In the genomic region with DNA sequence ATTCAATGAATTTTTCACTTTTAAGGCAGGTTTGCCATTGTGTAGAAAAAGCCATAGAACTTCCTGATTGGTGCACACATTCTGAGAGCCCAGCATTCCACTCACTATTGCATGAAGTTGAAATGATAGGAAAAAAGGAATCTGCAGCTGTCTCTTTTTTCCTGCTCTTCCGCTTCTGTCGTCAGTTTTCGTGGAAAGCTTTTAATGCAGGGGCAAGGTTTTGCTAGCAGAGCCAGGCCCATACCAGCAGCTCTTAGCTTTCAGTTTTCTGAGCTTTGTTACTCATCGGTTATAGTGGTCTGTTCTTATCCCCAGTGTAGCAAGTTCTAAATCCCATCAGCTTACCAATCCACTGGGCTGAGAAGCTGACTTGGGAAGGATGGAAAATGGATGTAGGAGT, we compare ENCODE assay signal across 23 cellular contexts.
"Had no signal": no experiment of that assay in that cellular context is flagged by ENCODE, and none has a peak within 500 bp of the region (broad histone marks: within the 10 kb centered on the region; RNA-seq: fewer than 3 reads in every experiment).

No MANE protein-coding gene starts in this region.

- H3K27ac ChIP-seq: neutrophil, pancreas, psoas muscle, right lobe of liver, sigmoid colon, skin epidermis, stomach, thoracic aorta, thyroid gland, tibial nerve, upper lobe of right lung, uterus had no signal

- H3K36me3 ChIP-seq: neutrophil, pancreas, right lobe of liver, sigmoid colon, stomach, thoracic aorta, thyroid gland, tibial nerve, upper lobe of right lung, uterus had no signal

- H3K27me3 ChIP-seq: neutrophil, pancreas, right lobe of liver, sigmoid colon, stomach, thyroid gland, tibial nerve, uterus had no signal

- H3K4me3 ChIP-seq: pancreas, psoas muscle, right lobe of liver, sigmoid colon, skin epidermis, stomach, thoracic aorta, thyroid gland, tibial nerve, upper lobe of right lung, uterus had no signal

- H3K4me1 ChIP-seq: pancreas, psoas muscle, right lobe of liver, thyroid gland, upper lobe of right lung, uterus had no signal

- H3K9me3 ChIP-seq: neutrophil, pancreas, psoas muscle, right lobe of liver, sigmoid colon, stomach, thoracic aorta, thyroid gland, tibial nerve, upper lobe of right lung, uterus had no signal

- DNase-seq: naive B cell; naive thymus-derived CD8-positive, alpha-beta T cell; nephron progenitor cell; nucleus accumbens; pancreas; psoas muscle; right cardiac atrium; right lobe of liver; sigmoid colon; stimulated activated CD4-positive, alpha-beta T cell treated with anti-CD3 and anti-CD28 coated beads, Interleukin-15, amount 100 ng/mL, for 24 hours; stimulated activated CD4-positive, alpha-beta T cell treated with anti-CD3 and anti-CD28 coated beads, Interleukin-2, amount 100 ng/mL, for 24 hours; stimulated activated CD4-positive, alpha-beta T cell treated with anti-CD3 and anti-CD28 coated beads, Interleukin-2, amount 100 ng/mL, for 48 hours; stimulated activated CD4-positive, alpha-beta T cell treated with anti-CD3 and anti-CD28 coated beads, Interleukin-4, amount 100 ng/mL, for 24 hours; stimulated activated naive B cell treated with anti-CD40 and anti-IgM and Interleukin-4, amounts not matched to agents 10 μg/mL and 1 μg/mL and 100 μg/mL, for 72 hours; stimulated activated naive CD4-positive, alpha-beta T cell treated with Interleukin-2 at 50 U/mL for 16 hours; stomach; thyroid gland; upper lobe of right lung; uterus had no signal
